11 cellular contexts compared by ENCODE assay signal in genomic region chr2:12317853-12318426, GRCh38.
DNase-seq lines count a peak whose midpoint lies in the region; ATAC-seq and TF ChIP-seq lines count a peak whose summit lies in the region.
"Had no signal": no experiment of that assay in that cellular context is flagged by ENCODE, and none has a peak within 500 bp of the region (broad histone marks: within the 10 kb centered on the region; RNA-seq: fewer than 3 reads in every experiment).

No MANE protein-coding gene starts in this region.

- H3K4me3 ChIP-seq in brain microvascular endothelial cell (ENCODE audit: low read depth, low read length) (no peak overlapping the region), suprapubic skin (no peak overlapping the region)

- no peak for TF ChIP-seq CTCF in brain microvascular endothelial cell (IDR thresholded peaks at IDR 0.05; ENCODE audit: low read depth, low read length, missing control alignments)
- TF ChIP-seq CTCF in suprapubic skin (IDR thresholded peaks at IDR 0.05) = no peak

- TF ChIP-seq EP300 in suprapubic skin (IDR thresholded peaks at IDR 0.05) = no peak

- WGBS in suprapubic skin = 47% methylated on average over 5 of the region's 5 CpGs

- TF ChIP-seq POLR2A in suprapubic skin (IDR thresholded peaks at IDR 0.05) = no peak

- in situ Hi-C loops in brain microvascular endothelial cell (cut with HindIII; ENCODE audit: low pct_ligation_motif_present, low sequenced_read_pairs) = loop anchor here (25.0 kb wide), 1 partner anchor 394 kb away; the partner anchor contains the start of gene TRIB2

- H3K36me3 ChIP-seq in brain microvascular endothelial cell (replicated peaks) = no peaks in the 10 kb centered on the region
- no peaks in the 10 kb centered on the region for H3K36me3 ChIP-seq in suprapubic skin

- no peaks in the 10 kb centered on the region for H3K27me3 ChIP-seq in brain microvascular endothelial cell (replicated peaks)
- H3K27me3 ChIP-seq in suprapubic skin = no peaks in the 10 kb centered on the region

- no peaks in the 10 kb centered on the region for H3K9me3 ChIP-seq in suprapubic skin

- peak overlapping the region; percentile 63 for H3K27ac ChIP-seq in brain microvascular endothelial cell
- peak overlapping the region; percentile 73 for H3K27ac ChIP-seq in suprapubic skin
- no peak overlapping the region for H3K27ac ChIP-seq in substantia nigra (ENCODE audit: low read depth, low read length, poor library complexity, severe bottlenecking)

- H3K4me1 ChIP-seq in suprapubic skin = peaks cover 30% of the 10 kb centered on the region

- no peak for ATAC-seq in GM21526 (IDR thresholded peaks at IDR 0.05; ENCODE audit: low FRiP score, unreplicated experiment)
- ATAC-seq in GM19324 (IDR thresholded peaks at IDR 0.05; ENCODE audit: low FRiP score, unreplicated experiment) = no peak
- ATAC-seq: Right ventricle myocardium inferior had no signal

- DNase-seq in HK-2 (ENCODE audit: unreplicated experiment) (peak; percentile 44), brain microvascular endothelial cell (peak; percentile 83), islet precursor cell (peak; percentile 57), suprapubic skin (ENCODE audit: low spot score in 2 of 2) (no peak), substantia nigra (lab: John Stamatoyannopoulos, UW) (no peak)
- DNase-seq in stimulated activated naive CD4-positive, alpha-beta T cell treated with Interleukin-2 at 50 U/mL for 16 hours (lab: John Stamatoyannopoulos, UW) = no peak
- DNase-seq: activated CD4-positive, alpha-beta T cell treated with anti-CD3 and anti-CD28 coated beads, Interleukin-2, amount 50 U/mL, for 48 hours; NCI-H146 had no signal

Comparison
In these comparisons a context has a peak if more than half of its experiments do, and no peak if none do; other contexts are left out.
1. DNase-seq: peak in HK-2 (single experiment), brain microvascular endothelial cell (single experiment) and islet precursor cell (single experiment); none in suprapubic skin (0 of 2), substantia nigra (0 of 49) and stimulated activated naive CD4-positive, alpha-beta T cell treated with Interleukin-2 at 50 U/mL for 16 hours (single experiment).